In genomic region chr6:104108587-104108986, GRCh38 we compare ENCODE assay signal across 34 cellular contexts.
DNase-seq lines count a peak whose midpoint lies in the region; ATAC-seq and TF ChIP-seq lines count a peak whose summit lies in the region.
"Had no signal": no experiment of that assay in that cellular context is flagged by ENCODE, and none has a peak within 500 bp of the region (broad histone marks: within the 10 kb centered on the region; RNA-seq: fewer than 3 reads in every experiment).

No MANE protein-coding gene starts in this region.

- 87% methylated on average over 1 of the region's 1 CpG; no CpG with 5 or more reads in 1 of the 2 experiments for WGBS in endodermal cell (ENCODE audit: insufficient coverage in 1 of 2, insufficient read length in 1 of 2), 2 experiments

- CTCF ChIA-PET in PC-3 (lab: Charles Lee) (interaction anchor here (0.6 kb wide), 2 partner anchors 130 to 418 kb away, joined by 3 read pairs; no protein-coding TSS in a partner anchor), OCI-LY7 (lab: Charles Lee; ENCODE audit: unreplicated experiment) (no interaction called here)

- DNase-seq in ELR (ENCODE audit: low read depth), result peak; percentile 39
- peak; percentile 13 for DNase-seq in HS-5 (ENCODE audit: low read depth)
- DNase-seq in PC-3, result peak; percentile 85
- DNase-seq in SK-N-MC (ENCODE audit: low read depth, low spot score), result no peak
- no peak for DNase-seq in endodermal cell
- no peak for DNase-seq in 8988T
- no peak for DNase-seq in OCI-LY7 (ENCODE audit: low spot score)
- DNase-seq: ACHN; AML-193; BE2C; C1 segment of cervical spinal cord; Caco-2; Calu3; CD4-positive, alpha-beta memory T cell; CD4-positive, alpha-beta T cell; CD4-positive, CD25-positive, alpha-beta regulatory T cell; CD8-positive, alpha-beta memory T cell; CD8-positive, alpha-beta T cell; COR-L47; DMS 273 treated with DMSO at 0.1 percent for 48 hours; DMS153; DMS53; DMS79; DMS79 treated with DMSO at 0.1 percent for 48 hours; DND-41; EL had no signal

- H3K9me3 ChIP-seq in PC-3 (ENCODE audit: low read length), result no peaks in the 10 kb centered on the region
- no peaks in the 10 kb centered on the region for H3K9me3 ChIP-seq in SK-N-MC (ENCODE audit: low read depth, low read length)
- no peaks in the 10 kb centered on the region for H3K9me3 ChIP-seq in endodermal cell (ENCODE audit: control insufficient read depth, low read length)
- H3K9me3 ChIP-seq in OCI-LY7 (ENCODE audit: low read length), result no peaks in the 10 kb centered on the region
- H3K9me3 ChIP-seq: A549; BE2C; BLaER1; BLaER1 treated with 17β-estradiol and CSF1 and Interleukin-3, amounts not matched to agents 10 nM and 100 nM; Caco-2 had no signal

- no peaks in the 10 kb centered on the region for H3K9me3 Mint-ChIP-seq in endodermal cell
- H3K9me3 Mint-ChIP-seq: CD8-positive, alpha-beta T cell had no signal

- H3K27me3 ChIP-seq in PC-3 (ENCODE audit: low read length) (no peaks in the 10 kb centered on the region), endodermal cell (ENCODE audit: control insufficient read depth, insufficient read depth, low read length, poor library complexity, severe bottlenecking) (no peaks in the 10 kb centered on the region)
- H3K27me3 ChIP-seq: BE2C; BLaER1; BLaER1 treated with 17β-estradiol and CSF1 and Interleukin-3, amounts not matched to agents 10 nM and 100 nM had no signal

- H3K9ac ChIP-seq in PC-3 (ENCODE audit: low read length) (no peak overlapping the region), SK-N-MC (ENCODE audit: insufficient read length) (no peak overlapping the region), endodermal cell (ENCODE audit: extremely low read depth, low read length, poor library complexity, severe bottlenecking) (no peak overlapping the region)
- H3K9ac ChIP-seq: BLaER1; BLaER1 treated with 17β-estradiol and CSF1 and Interleukin-3, amounts not matched to agents 10 nM and 100 nM had no signal

- H4K20me1 ChIP-seq in PC-3 (ENCODE audit: low read length) (no peaks in the 10 kb centered on the region), OCI-LY7 (ENCODE audit: insufficient read depth, low read length) (no peaks in the 10 kb centered on the region)
- H4K20me1 ChIP-seq: BLaER1; BLaER1 treated with 17β-estradiol and CSF1 and Interleukin-3, amounts not matched to agents 10 nM and 100 nM had no signal

- no peak overlapping the region for H3K27ac Mint-ChIP-seq in endodermal cell
- H3K27ac Mint-ChIP-seq: B cell; CD14-positive monocyte; CD4-positive, alpha-beta memory T cell; CD4-positive, alpha-beta T cell; CD4-positive, CD25-positive, alpha-beta regulatory T cell; CD8-positive, alpha-beta memory T cell; CD8-positive, alpha-beta T cell had no signal

- intact Hi-C loops in PC-3 (cut with micrococcal nuclease), result no loop called here
- intact Hi-C loops in OCI-LY7 (cut with micrococcal nuclease; ENCODE audit: unreplicated experiment), result no loop called here

- H3K4me3 ChIP-seq in PC-3 (ENCODE audit: low read length), result no peak overlapping the region; the same call in 1 of the 2 replicates
- H3K4me3 ChIP-seq in SK-N-MC, result no peak overlapping the region
- no peak overlapping the region for H3K4me3 ChIP-seq in endodermal cell (ENCODE audit: low read length)
- H3K4me3 ChIP-seq in OCI-LY7 (ENCODE audit: low read depth, low read length, poor library complexity, severe bottlenecking), result no peak overlapping the region
- H3K4me3 ChIP-seq: A549; BLaER1; BLaER1 treated with 17β-estradiol and CSF1 and Interleukin-3, amounts not matched to agents 10 nM and 100 nM had no signal

- H3F3A ChIP-seq in PC-3 (ENCODE audit: low read length, unreplicated experiment), result no peaks in the 10 kb centered on the region

- POLR2A ChIA-PET in PC-3 (lab: Charles Lee; ENCODE audit: unreplicated experiment), result no interaction called here
- POLR2A ChIA-PET in OCI-LY7 (lab: Charles Lee), result no interaction called here

- H3K9me2 ChIP-seq in PC-3 (replicated peaks; ENCODE audit: low read length) (no peaks in the 10 kb centered on the region), OCI-LY7 (ENCODE audit: insufficient read depth, low read length) (no peaks in the 10 kb centered on the region)

- H3K4me1 ChIP-seq in PC-3 (ENCODE audit: insufficient read depth, low read length) (peaks cover 20% of the 10 kb centered on the region), endodermal cell (ENCODE audit: control insufficient read depth, insufficient read depth, low read length) (no peaks in the 10 kb centered on the region), OCI-LY7 (ENCODE audit: insufficient read depth, low read length, poor library complexity, severe bottlenecking) (no peaks in the 10 kb centered on the region)
- H3K4me1 ChIP-seq: A549; BE2C; BLaER1; BLaER1 treated with 17β-estradiol and CSF1 and Interleukin-3, amounts not matched to agents 10 nM and 100 nM; Caco-2 had no signal

- TF ChIP-seq CTCF in PC-3 (conservative IDR thresholded peaks at IDR 0.05; ENCODE audit: low read depth, low read length) (no peak), endodermal cell (conservative IDR thresholded peaks at IDR 0.05) (no peak), OCI-LY7 (conservative IDR thresholded peaks at IDR 0.05; ENCODE audit: low read length) (no peak)

- H3K27me3 Mint-ChIP-seq in endodermal cell (ENCODE audit: insufficient read depth), result no peaks in the 10 kb centered on the region
- H3K27me3 Mint-ChIP-seq: B cell; CD4-positive, alpha-beta memory T cell; CD4-positive, alpha-beta T cell; CD4-positive, CD25-positive, alpha-beta regulatory T cell; CD8-positive, alpha-beta memory T cell had no signal

- ATAC-seq in PC-3 (peak; percentile 97), HG03039 (IDR thresholded peaks at IDR 0.05; ENCODE audit: unreplicated experiment) (no peak)
- ATAC-seq: A549; CD8-positive, alpha-beta T cell had no signal

- H3K36me3 ChIP-seq in PC-3 (ENCODE audit: low read depth, low read length) (no peaks in the 10 kb centered on the region), SK-N-MC (ENCODE audit: insufficient read depth, low read length) (peaks cover 10% of the 10 kb centered on the region), endodermal cell (ENCODE audit: control insufficient read depth, insufficient read depth, low read length) (no peaks in the 10 kb centered on the region), OCI-LY7 (ENCODE audit: insufficient read depth, low read length) (no peaks in the 10 kb centered on the region)
- H3K36me3 ChIP-seq: BE2C; BLaER1; BLaER1 treated with 17β-estradiol and CSF1 and Interleukin-3, amounts not matched to agents 10 nM and 100 nM had no signal

- no peak overlapping the region for H3K4me3 Mint-ChIP-seq in endodermal cell
- H3K4me3 Mint-ChIP-seq: B cell; CD14-positive monocyte; CD4-positive, alpha-beta memory T cell; CD4-positive, alpha-beta T cell; CD4-positive, CD25-positive, alpha-beta regulatory T cell; CD8-positive, alpha-beta memory T cell; CD8-positive, alpha-beta T cell had no signal

- no TSS peak for BruUV-seq in PC-3 (replicated peaks; lab: Mats Ljungman, UMichigan)
- BruUV-seq in OCI-LY7 (replicated peaks; lab: Mats Ljungman, UMichigan), result no TSS peak

- H3K36me3 Mint-ChIP-seq in endodermal cell (ENCODE audit: low read depth), result no peaks in the 10 kb centered on the region
- H3K36me3 Mint-ChIP-seq: CD14-positive monocyte; CD4-positive, alpha-beta memory T cell; CD4-positive, CD25-positive, alpha-beta regulatory T cell; CD8-positive, alpha-beta memory T cell; CD8-positive, alpha-beta T cell had no signal

- H3K27ac ChIP-seq in PC-3 (ENCODE audit: low read length) (peak overlapping the region; percentile 70), SK-N-MC (peak overlapping the region; percentile 19; the same call in 1 of the 2 replicates), endodermal cell (ENCODE audit: low read depth, low read length) (no peak overlapping the region), OCI-LY7 (ENCODE audit: low read depth, low read length, poor library complexity, severe bottlenecking) (no peak overlapping the region)
- H3K27ac ChIP-seq: 22Rv1; A549; BLaER1; BLaER1 treated with 17β-estradiol and CSF1 and Interleukin-3, amounts not matched to agents 10 nM and 100 nM; C4-2B had no signal

- no peak overlapping the region for H2AFZ ChIP-seq in PC-3 (ENCODE audit: low read length)
- H2AFZ ChIP-seq in OCI-LY7 (ENCODE audit: low read length), result no peak overlapping the region

- H3K4me1 Mint-ChIP-seq in endodermal cell, result no peaks in the 10 kb centered on the region
- H3K4me1 Mint-ChIP-seq: B cell; CD14-positive monocyte; CD4-positive, alpha-beta memory T cell; CD4-positive, CD25-positive, alpha-beta regulatory T cell; CD8-positive, alpha-beta memory T cell had no signal

- H3K4me2 ChIP-seq in PC-3 (ENCODE audit: low read length) (peak overlapping the region; percentile 46), OCI-LY7 (ENCODE audit: low read length) (no peak overlapping the region)
- H3K4me2 ChIP-seq: A549; BLaER1; BLaER1 treated with 17β-estradiol and CSF1 and Interleukin-3, amounts not matched to agents 10 nM and 100 nM had no signal

- H3K79me2 ChIP-seq in PC-3 (ENCODE audit: low read length) (no peaks in the 10 kb centered on the region), OCI-LY7 (ENCODE audit: insufficient read depth, low read depth, low read length) (no peaks in the 10 kb centered on the region)

Comparison
In these comparisons a context has a peak if more than half of its experiments do, and no peak if none do; other contexts are left out.
1. DNase-seq: peak in ELR (single experiment), HS-5 (single experiment) and PC-3 (single experiment); none in SK-N-MC (single experiment), endodermal cell (single experiment), 8988T (single experiment) and OCI-LY7 (single experiment).
2. H3K27ac ChIP-seq: peak in PC-3 (single experiment) and SK-N-MC (single experiment); none in endodermal cell (single experiment) and OCI-LY7 (single experiment).